23 cellular contexts compared by ENCODE assay signal in genomic region chr3:67460841-67461240, GRCh38.
"Had no signal": no experiment of that assay in that cellular context is flagged by ENCODE, and none has a peak within 500 bp of the region (broad histone marks: within the 10 kb centered on the region; RNA-seq: fewer than 3 reads in every experiment).

No MANE protein-coding gene starts in this region.

- H3K36me3 Mint-ChIP-seq: brain; stimulated activated effector memory CD8-positive, alpha-beta T cell treated with anti-CD3 and anti-CD28 coated beads, Interleukin-12 subunit alpha, Interleukin-12 subunit beta, amount 100 ng/mL, for 72 hours had no signal

- DNase-seq: activated CD4-positive, alpha-beta T cell treated with anti-CD3 and anti-CD28 coated beads, Interleukin-2, amount 10 ng/mL, durations not matched to agents 24 days and 14 days; activated CD4-positive, CD25-positive, alpha-beta regulatory T cell; activated CD8-positive, alpha-beta memory T cell treated with anti-CD3 and anti-CD28 coated beads, Interleukin-2, amount 50 U/mL, for 48 hours; activated CD8-positive, alpha-beta T cell treated with anti-CD3 and anti-CD28 coated beads, Interleukin-2, amount 10 ng/mL, durations not matched to agents 7 days and 5 days; activated gamma-delta T cell treated with Interleukin-2 at 50 U/mL for 16 hours; activated naive CD8-positive, alpha-beta T cell treated with anti-CD3 and anti-CD28 coated beads for 36 hours; activated T-cell treated with anti-CD3 and anti-CD28 coated beads, Interleukin-2, amount 50 U/mL, for 72 hours; effector memory CD4-positive, alpha-beta T cell; gastrocnemius medialis; heart right ventricle; left colon; lower lobe of right lung; nephron progenitor cell; occipital lobe; sigmoid colon; stimulated activated CD4-positive, alpha-beta T cell treated with anti-CD3 and anti-CD28 coated beads, Interleukin-12 subunit alpha, Interleukin-12 subunit beta, amount 100 ng/mL, for 4 hours; stimulated activated CD4-positive, alpha-beta T cell treated with anti-CD3 and anti-CD28 coated beads, Interleukin-2, amount 100 ng/mL, for 24 hours; upper lobe of right lung had no signal

- H3K9me3 ChIP-seq: gastrocnemius medialis, heart right ventricle, lower lobe of right lung, psoas muscle, sigmoid colon, thoracic aorta, upper lobe of right lung had no signal

- H3K27ac Mint-ChIP-seq: activated CD8-positive, alpha-beta T cell treated with anti-CD3 and anti-CD28 coated beads, Interleukin-2, amount 10 ng/mL, durations not matched to agents 7 days and 5 days; activated naive CD8-positive, alpha-beta T cell treated with anti-CD3 and anti-CD28 coated beads for 36 hours; nephron progenitor cell had no signal

- H3K27me3 ChIP-seq: gastrocnemius medialis, heart right ventricle, sigmoid colon, upper lobe of right lung had no signal

- H3K4me3 Mint-ChIP-seq: activated CD4-positive, alpha-beta T cell treated with anti-CD3 and anti-CD28 coated beads, Interleukin-2, amount 10 ng/mL, durations not matched to agents 24 days and 14 days; activated CD8-positive, alpha-beta T cell treated with anti-CD3 and anti-CD28 coated beads, Interleukin-2, amount 10 ng/mL, durations not matched to agents 7 days and 5 days; activated naive CD8-positive, alpha-beta T cell treated with anti-CD3 and anti-CD28 coated beads for 36 hours; brain; nephron progenitor cell; stimulated activated effector memory CD8-positive, alpha-beta T cell treated with anti-CD3 and anti-CD28 coated beads, Interleukin-12 subunit alpha, Interleukin-12 subunit beta, amount 100 ng/mL, for 72 hours had no signal

- H3K27ac ChIP-seq: epithelial cell of prostate, gastrocnemius medialis, heart right ventricle, lower lobe of right lung, psoas muscle, sigmoid colon, thoracic aorta, upper lobe of right lung had no signal

- H3K27me3 Mint-ChIP-seq: activated CD4-positive, alpha-beta T cell treated with anti-CD3 and anti-CD28 coated beads, Interleukin-2, amount 10 ng/mL, durations not matched to agents 24 days and 14 days; activated naive CD8-positive, alpha-beta T cell treated with anti-CD3 and anti-CD28 coated beads for 36 hours had no signal

- H3K36me3 ChIP-seq: gastrocnemius medialis, lower lobe of right lung, sigmoid colon, thoracic aorta, upper lobe of right lung had no signal

- H3K9me3 Mint-ChIP-seq: activated naive CD8-positive, alpha-beta T cell treated with anti-CD3 and anti-CD28 coated beads for 36 hours; activated T-cell treated with anti-CD3 and anti-CD28 coated beads, Interleukin-2, amount 50 U/mL, for 72 hours; nephron progenitor cell; stimulated activated effector memory CD8-positive, alpha-beta T cell treated with anti-CD3 and anti-CD28 coated beads, Interleukin-12 subunit alpha, Interleukin-12 subunit beta, amount 100 ng/mL, for 72 hours had no signal

- ATAC-seq: activated CD8-positive, alpha-beta T cell treated with anti-CD3 and anti-CD28 coated beads, Interleukin-2, amount 10 ng/mL, durations not matched to agents 7 days and 5 days; activated T-cell treated with anti-CD3 and anti-CD28 coated beads, Interleukin-2, amount 50 U/mL, for 72 hours; gastrocnemius medialis; heart right ventricle; left colon; lower lobe of right lung; psoas muscle; upper lobe of right lung had no signal

- H3K4me3 ChIP-seq: gastrocnemius medialis, heart right ventricle, lower lobe of right lung, psoas muscle, sigmoid colon, thoracic aorta, upper lobe of right lung had no signal

- H3K4me1 ChIP-seq: gastrocnemius medialis, lower lobe of right lung, psoas muscle, sigmoid colon, upper lobe of right lung had no signal
